31 cellular contexts compared by ENCODE assay signal in the genomic region with DNA sequence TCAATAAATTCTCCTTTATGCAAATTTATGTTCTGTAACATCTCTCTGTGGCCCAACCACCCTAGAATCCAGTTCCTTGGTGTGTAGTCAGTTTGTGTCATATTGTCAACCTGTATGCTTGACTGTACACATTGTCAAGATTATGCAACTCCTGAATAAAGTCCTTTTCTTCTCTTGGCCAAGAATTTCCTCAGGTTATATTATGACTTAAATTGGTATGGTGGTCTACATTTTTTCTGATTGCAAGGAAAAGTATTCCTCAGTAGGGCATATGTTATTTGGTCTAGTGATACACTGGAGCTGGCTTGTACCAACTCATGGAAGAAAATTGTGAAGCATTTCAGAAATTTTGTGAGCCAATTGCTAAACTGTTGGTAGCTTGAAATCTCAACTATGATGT.
"Had no signal": no experiment of that assay in that cellular context is flagged by ENCODE, and none has a peak within 500 bp of the region (broad histone marks: within the 10 kb centered on the region; RNA-seq: fewer than 3 reads in every experiment).

No MANE protein-coding gene starts in this region.

- H3K27ac ChIP-seq: neutrophil, pancreas, prostate gland, right lobe of liver, sigmoid colon, skin epidermis, spleen, suprapubic skin, testis, tibial artery, transverse colon, upper lobe of left lung, vagina had no signal

- H3K4me3 ChIP-seq: pancreas, prostate gland, right lobe of liver, sigmoid colon, skin epidermis, smooth muscle cell, spleen, suprapubic skin, testis, tibial artery, transverse colon, upper lobe of left lung, vagina had no signal

- H3K4me1 Mint-ChIP-seq: naive thymus-derived CD8-positive, alpha-beta T cell; nephron progenitor cell; neural crest cell; stimulated activated memory B cell treated with anti-CD40 and anti-IgM and Interleukin-4, amounts not matched to agents 10 μg/mL and 1 μg/mL and 100 μg/mL, for 72 hours; stimulated activated naive CD8-positive, alpha-beta T cell treated with anti-CD3 and anti-CD28 coated beads, Interleukin-15, amount 100 ng/mL, for 72 hours had no signal

- H3K4me1 ChIP-seq: pancreas, prostate gland, right lobe of liver, sigmoid colon, spleen, suprapubic skin, testis, tibial artery, transverse colon, upper lobe of left lung, vagina had no signal

- H3K36me3 Mint-ChIP-seq: naive thymus-derived CD8-positive, alpha-beta T cell; stimulated activated memory B cell treated with anti-CD40 and anti-IgM and Interleukin-4, amounts not matched to agents 10 μg/mL and 1 μg/mL and 100 μg/mL, for 72 hours had no signal

- H3K27me3 Mint-ChIP-seq: naive thymus-derived CD8-positive, alpha-beta T cell; natural killer cell treated with Interleukin-12 subunit alpha and Interleukin-12 subunit beta and Interleukin-15 and Interleukin-18, amount 100 ng/mL, for 72 hours; stimulated activated memory B cell treated with anti-CD40 and anti-IgM and Interleukin-4, amounts not matched to agents 10 μg/mL and 1 μg/mL and 100 μg/mL, for 72 hours; stimulated activated naive CD8-positive, alpha-beta T cell treated with anti-CD3 and anti-CD28 coated beads, Interleukin-15, amount 100 ng/mL, for 72 hours had no signal

- H3K36me3 ChIP-seq: neutrophil, pancreas, prostate gland, right lobe of liver, sigmoid colon, spleen, suprapubic skin, tibial artery, transverse colon, upper lobe of left lung, vagina had no signal

- H3K4me3 Mint-ChIP-seq: naive thymus-derived CD8-positive, alpha-beta T cell; natural killer cell treated with Interleukin-12 subunit alpha and Interleukin-12 subunit beta and Interleukin-15 and Interleukin-18, amount 100 ng/mL, for 72 hours; nephron progenitor cell; neural crest cell; stimulated activated memory B cell treated with anti-CD40 and anti-IgM and Interleukin-4, amounts not matched to agents 10 μg/mL and 1 μg/mL and 100 μg/mL, for 72 hours; stimulated activated naive CD8-positive, alpha-beta T cell treated with anti-CD3 and anti-CD28 coated beads, Interleukin-15, amount 100 ng/mL, for 72 hours had no signal

- DNase-seq: naive thymus-derived CD8-positive, alpha-beta T cell; nephron progenitor cell; nucleus accumbens; pancreas; retina; right cardiac atrium; right lobe of liver; sigmoid colon; spleen; stimulated activated CD4-positive, alpha-beta T cell treated with anti-CD3 and anti-CD28 coated beads, Interleukin-12 subunit alpha, Interleukin-12 subunit beta, amount 100 ng/mL, for 4 hours; stimulated activated CD4-positive, alpha-beta T cell treated with anti-CD3 and anti-CD28 coated beads, Interleukin-1b, Interleukin-23, amount 100 ng/mL, for 48 hours; stimulated activated CD4-positive, alpha-beta T cell treated with anti-CD3 and anti-CD28 coated beads, Interleukin-4, amount 100 ng/mL, for 1 hour; stimulated activated CD4-positive, alpha-beta T cell treated with anti-CD3 and anti-CD28 coated beads, Interleukin-4, amount 100 ng/mL, for 4 hours; stimulated activated CD8-positive, alpha-beta memory T cell treated with anti-CD3 and anti-CD28 coated beads, Interleukin-4, amount 100 ng/mL, for 48 hours; stimulated activated naive CD4-positive, alpha-beta T cell; stimulated activated naive CD8-positive, alpha-beta T cell treated with anti-CD3 and anti-CD28 coated beads, Interleukin-15, amount 100 ng/mL, for 72 hours; stimulated activated naive CD8-positive, alpha-beta T cell treated with anti-CD3 and anti-CD28 coated beads, Interleukin-15, Interleukin-2, amounts not matched to agents 100 U/mL and 50 U/mL, for 24 hours; substantia nigra; testis; tibial artery; transverse colon; upper lobe of left lung had no signal

- ATAC-seq: naive thymus-derived CD8-positive, alpha-beta T cell; natural killer cell treated with Interleukin-12 subunit alpha and Interleukin-12 subunit beta and Interleukin-15 and Interleukin-18, amount 100 ng/mL, for 72 hours; pancreas; right cardiac atrium; right lobe of liver; stimulated activated memory B cell treated with anti-CD40 and anti-IgM and Interleukin-4, amounts not matched to agents 10 μg/mL and 1 μg/mL and 100 μg/mL, for 72 hours; stimulated activated naive CD8-positive, alpha-beta T cell treated with anti-CD3 and anti-CD28 coated beads, Interleukin-15, amount 100 ng/mL, for 72 hours; stimulated activated naive CD8-positive, alpha-beta T cell treated with anti-CD3 and anti-CD28 coated beads, Interleukin-15, Interleukin-2, amounts not matched to agents 100 U/mL and 50 U/mL, for 24 hours had no signal

- H3K27ac Mint-ChIP-seq: naive thymus-derived CD8-positive, alpha-beta T cell; natural killer cell treated with Interleukin-12 subunit alpha and Interleukin-12 subunit beta and Interleukin-15 and Interleukin-18, amount 100 ng/mL, for 72 hours; nephron progenitor cell; stimulated activated memory B cell treated with anti-CD40 and anti-IgM and Interleukin-4, amounts not matched to agents 10 μg/mL and 1 μg/mL and 100 μg/mL, for 72 hours; stimulated activated naive CD8-positive, alpha-beta T cell treated with anti-CD3 and anti-CD28 coated beads, Interleukin-15, amount 100 ng/mL, for 72 hours had no signal

- H3K27me3 ChIP-seq: neutrophil, pancreas, right lobe of liver, sigmoid colon, spleen, suprapubic skin, testis, tibial artery, transverse colon, upper lobe of left lung, vagina had no signal

- H3K9me3 Mint-ChIP-seq: nephron progenitor cell; neural crest cell; stimulated activated memory B cell treated with anti-CD40 and anti-IgM and Interleukin-4, amounts not matched to agents 10 μg/mL and 1 μg/mL and 100 μg/mL, for 72 hours had no signal

- H3K9me3 ChIP-seq: neutrophil, pancreas, prostate gland, right lobe of liver, sigmoid colon, testis, tibial artery, transverse colon, upper lobe of left lung, vagina had no signal
